8 cellular contexts compared by ENCODE assay signal in the genomic region with DNA sequence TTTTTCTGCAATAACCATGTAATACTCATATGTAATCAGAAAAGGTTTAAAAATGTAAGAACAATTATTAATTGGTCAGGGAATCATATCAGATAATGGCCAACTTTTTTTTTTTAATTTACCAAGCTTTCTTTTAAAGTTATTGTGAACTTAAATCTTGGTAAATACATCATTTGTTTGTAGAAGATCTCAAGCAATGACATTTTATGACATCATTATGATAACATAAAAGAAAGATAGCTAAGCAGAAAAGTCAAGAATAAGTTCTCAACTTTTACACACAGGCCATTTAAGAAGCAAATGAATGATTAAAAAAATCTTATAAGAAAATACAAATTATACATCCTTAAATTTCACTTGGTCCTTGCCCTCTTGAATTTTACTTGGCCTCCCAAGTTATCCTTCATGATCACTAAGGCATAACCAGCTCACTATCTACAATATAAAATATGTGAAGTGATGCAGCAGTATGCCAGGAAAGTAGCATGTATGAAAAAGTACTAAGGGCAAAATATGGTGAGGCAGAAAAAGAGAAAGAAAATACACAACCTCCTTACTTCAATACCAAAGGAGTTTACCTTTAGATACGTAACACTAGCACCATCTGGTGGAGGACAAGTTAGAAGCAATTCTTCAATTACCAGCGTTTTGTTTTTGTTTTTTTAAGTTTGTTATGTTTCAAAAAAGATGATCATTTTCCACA.
A peak's percentile ranks its signal among the peaks of the same experiment; 100 is the strongest.
DNase-seq lines count a peak whose midpoint lies in the region; FAIRE-seq and TF ChIP-seq lines count a peak whose summit lies in the region.

No MANE protein-coding gene starts in this region.

- no peaks in the 10 kb centered on the region for H3K9me3 Mint-ChIP-seq in CD4-positive, alpha-beta memory T cell
- H3K9me3 Mint-ChIP-seq in astrocyte (ENCODE audit: unreplicated experiment): peaks cover 1% of the 10 kb centered on the region
- H3K9me3 Mint-ChIP-seq in T-helper 2 cell treated with Interferon-gamma antibody and Interleukin-4, amounts not matched to agents 5 μg/mL and 100 μg/mL, for 36 hours: no peaks in the 10 kb centered on the region

- no peaks in the 10 kb centered on the region for H3K27me3 ChIP-seq in CD4-positive, alpha-beta memory T cell (ENCODE audit: insufficient read depth, low read length)
- H3K27me3 ChIP-seq in astrocyte (ENCODE audit: insufficient read depth, low read length): no peaks in the 10 kb centered on the region
- no peaks in the 10 kb centered on the region for H3K27me3 ChIP-seq in thyroid gland

- no peaks in the 10 kb centered on the region for H3K9me3 ChIP-seq in CD4-positive, alpha-beta memory T cell (ENCODE audit: control insufficient read depth in 1 of 2, low read length in 2 of 2)
- H3K9me3 ChIP-seq in astrocyte (ENCODE audit: insufficient read depth, low read depth, low read length) (no peaks in the 10 kb centered on the region), thyroid gland (no peaks in the 10 kb centered on the region)

- no peak for TF ChIP-seq POLR2A in H54 (IDR thresholded peaks at IDR 0.05; ENCODE audit: low read depth, low read length)
- TF ChIP-seq POLR2A in thyroid gland (IDR thresholded peaks at IDR 0.05): no peak

- FAIRE-seq in H54 (lab: Jason Lieb, UNC) (peak; percentile 98), astrocyte (lab: Jason Lieb, UNC) (peak; percentile 91)

- H3K9ac ChIP-seq in astrocyte (ENCODE audit: low read length): no peak overlapping the region

- peak overlapping the region in 4 of 7 donors; percentile 62 to 66 (median 64) for H3K27ac Mint-ChIP-seq in CD4-positive, alpha-beta memory T cell
- H3K27ac Mint-ChIP-seq in astrocyte (ENCODE audit: unreplicated experiment): peak overlapping the region; percentile 50
- no peak overlapping the region for H3K27ac Mint-ChIP-seq in T-helper 2 cell treated with Interferon-gamma antibody and Interleukin-4, amounts not matched to agents 5 μg/mL and 100 μg/mL, for 36 hours

- no peak overlapping the region for H3K27ac ChIP-seq in CD4-positive, alpha-beta memory T cell (ENCODE audit: low read depth, low read length)
- H3K27ac ChIP-seq in astrocyte (ENCODE audit: low read depth, low read length): no peak overlapping the region
- no peak overlapping the region for H3K27ac ChIP-seq in thyroid gland

- TF ChIP-seq CTCF in astrocyte (IDR thresholded peaks at IDR 0.05; ENCODE audit: insufficient read depth, low read depth, low read length) (peak; percentile 84), thyroid gland (IDR thresholded peaks at IDR 0.05) (peak; percentile 45 to 93 (median 72))

- no peak overlapping the region for H3K4me3 Mint-ChIP-seq in CD4-positive, alpha-beta memory T cell
- H3K4me3 Mint-ChIP-seq in astrocyte (ENCODE audit: unreplicated experiment): no peak overlapping the region
- H3K4me3 Mint-ChIP-seq in T-helper 2 cell treated with Interferon-gamma antibody and Interleukin-4, amounts not matched to agents 5 μg/mL and 100 μg/mL, for 36 hours: no peak overlapping the region

- no peaks in the 10 kb centered on the region for H3K36me3 ChIP-seq in CD4-positive, alpha-beta memory T cell (ENCODE audit: insufficient read depth, low read length)
- H3K36me3 ChIP-seq in astrocyte (ENCODE audit: insufficient read depth, low read length) (no peaks in the 10 kb centered on the region), thyroid gland (no peaks in the 10 kb centered on the region)

- POLR2A ChIA-PET in CD4-positive, alpha-beta memory T cell (lab: Charles Lee; ENCODE audit: partially characterized antibody): interaction anchor here (0.6 kb wide), 1 partner anchor 1611 kb away, joined by 3 read pairs; no protein-coding TSS in a partner anchor

- H2AFZ ChIP-seq in astrocyte (ENCODE audit: low read depth, low read length): no peak overlapping the region

- no peak overlapping the region for H3K4me3 ChIP-seq in CD4-positive, alpha-beta memory T cell (ENCODE audit: low read length in 2 of 2)
- no peak overlapping the region for H3K4me3 ChIP-seq in astrocyte (ENCODE audit: insufficient read depth, low read depth, low read length)
- no peak overlapping the region for H3K4me3 ChIP-seq in thyroid gland (replicated peaks in 1 of 3)

- no peaks in the 10 kb centered on the region for H3K4me1 ChIP-seq in CD4-positive, alpha-beta memory T cell (ENCODE audit: insufficient read depth, low read length)
- H3K4me1 ChIP-seq in astrocyte (ENCODE audit: insufficient read depth, low read length) (no peaks in the 10 kb centered on the region), thyroid gland (no peaks in the 10 kb centered on the region)

- intact Hi-C loops in CD4-positive, alpha-beta memory T cell (cut with micrococcal nuclease): no loop called here
- intact Hi-C loops in thyroid gland (cut with DNase I): no loop called here
- intact Hi-C loops in posterior vena cava (cut with DNase I): loop anchor here in 1 of 2 donors (5.0 kb wide), 1 partner anchor 512 kb away; no protein-coding TSS in a partner anchor

- CTCF ChIA-PET in CD4-positive, alpha-beta memory T cell (lab: Charles Lee; ENCODE audit: partially characterized antibody): interaction anchor here (1.1 to 3.1 kb wide), 14 partner anchors 9 to 522 kb away, joined by 3 to 55 read pairs (median 6); no protein-coding TSS in a partner anchor

- peak in 4 of 5 donors; percentile 21 to 36 (median 26) for DNase-seq in CD4-positive, alpha-beta memory T cell
- DNase-seq in H54 (ENCODE audit: insufficient read length, low spot score) (peak; percentile 8), NCI-H2196 treated with DMSO at 0.1 percent for 48 hours (lab: John Stamatoyannopoulos, UW; ENCODE audit: unreplicated experiment) (peak; percentile 73), astrocyte (ENCODE audit: low read depth) (peak; percentile 41), iris pigment epithelial cell (ENCODE audit: low read depth) (peak; percentile 74), thyroid gland (no peak), posterior vena cava (ENCODE audit: low spot score) (no peak)
- DNase-seq in T-helper 2 cell treated with Interferon-gamma antibody and Interleukin-4, amounts not matched to agents 5 μg/mL and 100 μg/mL, for 36 hours (ENCODE audit: low spot score): no peak

- H3K4me2 ChIP-seq in astrocyte (ENCODE audit: low read length): no peak overlapping the region

- H3K4me1 Mint-ChIP-seq in CD4-positive, alpha-beta memory T cell: peaks cover 0 to 8% (median 6%) of the 10 kb centered on the region in 4 donors
- peaks cover 9% of the 10 kb centered on the region for H3K4me1 Mint-ChIP-seq in astrocyte (ENCODE audit: low read depth, unreplicated experiment)
- H3K4me1 Mint-ChIP-seq in T-helper 2 cell treated with Interferon-gamma antibody and Interleukin-4, amounts not matched to agents 5 μg/mL and 100 μg/mL, for 36 hours (ENCODE audit: low read depth): peaks cover 26% of the 10 kb centered on the region

- 11 to 12% methylated on average over 2 of the region's 2 CpGs for WGBS in thyroid gland, 2 donors

- peaks cover 0 to 4% of the 10 kb centered on the region in 2 donors for H3K36me3 Mint-ChIP-seq in CD4-positive, alpha-beta memory T cell
- H3K36me3 Mint-ChIP-seq in astrocyte (ENCODE audit: low read depth, unreplicated experiment): no peaks in the 10 kb centered on the region
- peaks cover 8% of the 10 kb centered on the region for H3K36me3 Mint-ChIP-seq in T-helper 2 cell treated with Interferon-gamma antibody and Interleukin-4, amounts not matched to agents 5 μg/mL and 100 μg/mL, for 36 hours (ENCODE audit: low read depth)

- no peaks in the 10 kb centered on the region for H3K79me2 ChIP-seq in astrocyte (ENCODE audit: insufficient read depth, low read length)

- H4K20me1 ChIP-seq in astrocyte (ENCODE audit: insufficient read depth, low read length): no peaks in the 10 kb centered on the region

- no peaks in the 10 kb centered on the region for H3K27me3 Mint-ChIP-seq in CD4-positive, alpha-beta memory T cell
- no peaks in the 10 kb centered on the region for H3K27me3 Mint-ChIP-seq in astrocyte (ENCODE audit: low read depth, unreplicated experiment)
- no peaks in the 10 kb centered on the region for H3K27me3 Mint-ChIP-seq in T-helper 2 cell treated with Interferon-gamma antibody and Interleukin-4, amounts not matched to agents 5 μg/mL and 100 μg/mL, for 36 hours (ENCODE audit: low read depth)

Comparison
In these comparisons a context has a peak if more than half of its experiments do, and no peak if none do; other contexts are left out.
1. DNase-seq: peak in CD4-positive, alpha-beta memory T cell (4 of 5), H54 (single experiment), NCI-H2196 treated with DMSO at 0.1 percent for 48 hours (single experiment), astrocyte (single experiment) and iris pigment epithelial cell (single experiment); none in thyroid gland (0 of 2), T-helper 2 cell treated with Interferon-gamma antibody and Interleukin-4, amounts not matched to agents 5 μg/mL and 100 μg/mL, for 36 hours (single experiment) and posterior vena cava (single experiment).